In the genomic region with DNA sequence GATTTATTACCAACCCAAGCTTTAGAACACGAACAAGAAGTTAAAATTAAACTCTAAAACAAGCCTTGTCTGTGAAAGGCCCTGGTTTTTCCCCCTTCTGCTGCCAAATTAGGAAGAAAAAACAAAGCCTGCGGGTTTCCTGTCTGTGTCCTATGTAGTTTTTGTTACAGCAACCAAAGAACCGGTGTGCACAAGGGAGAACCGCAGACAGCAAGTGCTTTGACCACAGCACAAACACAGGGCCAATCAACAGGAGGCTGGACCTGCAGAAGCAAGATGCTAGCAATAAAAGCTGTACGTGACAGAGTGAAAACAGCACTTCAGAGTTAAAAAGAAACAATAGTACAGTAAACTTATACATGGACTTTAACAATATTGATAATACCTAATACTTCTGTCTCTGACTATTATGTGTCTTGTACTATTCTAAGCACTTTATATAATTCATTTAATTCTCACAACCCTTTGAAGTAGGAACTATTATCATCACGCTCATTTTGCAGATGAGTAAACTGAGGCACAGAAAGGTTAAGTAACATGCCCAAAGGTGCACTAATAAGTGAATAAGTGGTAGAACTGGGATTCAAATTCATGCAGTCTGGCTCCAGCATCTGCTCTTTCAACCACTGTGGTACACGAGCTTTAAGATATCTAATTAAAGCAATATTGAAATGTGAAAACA, we compare ENCODE assay signal across 10 cellular contexts.
DNase-seq lines count a peak whose midpoint lies in the region; ATAC-seq and FAIRE-seq lines count a peak whose summit lies in the region.
"Had no signal": no experiment of that assay in that cellular context is flagged by ENCODE, and none has a peak within 500 bp of the region (broad histone marks: within the 10 kb centered on the region; RNA-seq: fewer than 3 reads in every experiment).

No MANE protein-coding gene starts in this region.

- DNase-seq in activated gamma-delta T cell treated with Interleukin-2 at 50 U/mL for 16 hours (peak; percentile 73), activated gamma-delta T cell (lab: John Stamatoyannopoulos, UW) (no peak), RCC 7860 (ENCODE audit: low spot score) (peak; percentile 72), amniotic epithelial cell (ENCODE audit: low read depth) (peak; percentile 77), kidney glomerular epithelial cell (lab: John Stamatoyannopoulos, UW) (peak; percentile 74), NCI-H1436 (lab: John Stamatoyannopoulos, UW) (no peak)

- peaks cover 99% of the 10 kb centered on the region for H3K4me1 Mint-ChIP-seq in stimulated activated naive CD8-positive, alpha-beta T cell treated with anti-CD3 and anti-CD28 coated beads, Interleukin-15, Interleukin-2, amounts not matched to agents 100 ng/mL and 50 ng/mL, for 24 hours (ENCODE audit: low read depth)

- H3K4me3 Mint-ChIP-seq in stimulated activated naive CD8-positive, alpha-beta T cell treated with anti-CD3 and anti-CD28 coated beads, Interleukin-15, Interleukin-2, amounts not matched to agents 100 ng/mL and 50 ng/mL, for 24 hours, result peak overlapping the region; percentile 85

- peak overlapping the region; percentile 100 for H3K27ac Mint-ChIP-seq in stimulated activated naive CD8-positive, alpha-beta T cell treated with anti-CD3 and anti-CD28 coated beads, Interleukin-15, Interleukin-2, amounts not matched to agents 100 ng/mL and 50 ng/mL, for 24 hours

- no peaks in the 10 kb centered on the region for H3K27me3 Mint-ChIP-seq in stimulated activated naive CD8-positive, alpha-beta T cell treated with anti-CD3 and anti-CD28 coated beads, Interleukin-15, Interleukin-2, amounts not matched to agents 100 ng/mL and 50 ng/mL, for 24 hours

- H3K36me3 Mint-ChIP-seq in stimulated activated naive CD8-positive, alpha-beta T cell treated with anti-CD3 and anti-CD28 coated beads, Interleukin-15, Interleukin-2, amounts not matched to agents 100 ng/mL and 50 ng/mL, for 24 hours (ENCODE audit: low read depth), result peaks cover 57% of the 10 kb centered on the region

- peak; percentile 67 for FAIRE-seq in RCC 7860 (lab: Jason Lieb, UNC)
- FAIRE-seq: G401.6 had no signal

- no peaks in the 10 kb centered on the region for H3K9me3 Mint-ChIP-seq in stimulated activated naive CD8-positive, alpha-beta T cell treated with anti-CD3 and anti-CD28 coated beads, Interleukin-15, Interleukin-2, amounts not matched to agents 100 ng/mL and 50 ng/mL, for 24 hours
- H3K9me3 Mint-ChIP-seq: neural crest cell had no signal

- ATAC-seq in HG02943 (IDR thresholded peaks at IDR 0.05; ENCODE audit: low read depth, unreplicated experiment), result peak; percentile 52

Comparison
In these comparisons a context has a peak if more than half of its experiments do, and no peak if none do; other contexts are left out.
1. DNase-seq: peak in activated gamma-delta T cell treated with Interleukin-2 at 50 U/mL for 16 hours (single experiment), RCC 7860 (single experiment), amniotic epithelial cell (single experiment) and kidney glomerular epithelial cell (single experiment); none in activated gamma-delta T cell (single experiment) and NCI-H1436 (single experiment).